In genomic region chr13:74040200-74040599, GRCh38 we compare ENCODE assay signal across 9 cellular contexts.
DNase-seq lines count a peak whose midpoint lies in the region; ATAC-seq and TF ChIP-seq lines count a peak whose summit lies in the region.
"Had no signal": no experiment of that assay in that cellular context is flagged by ENCODE, and none has a peak within 500 bp of the region (broad histone marks: within the 10 kb centered on the region; RNA-seq: fewer than 3 reads in every experiment).

No MANE protein-coding gene starts in this region.

- intact Hi-C loops in CD8-positive, alpha-beta T cell (cut with DNase I, micrococcal nuclease), result loop anchor here in 1 of 2 experiments (2.0 kb wide), 1 partner anchor 15 kb away; no protein-coding TSS in a partner anchor

- H3K4me1 ChIP-seq in CD8-positive, alpha-beta T cell (ENCODE audit: insufficient read depth, low read length), result peaks cover 25% of the 10 kb centered on the region

- peak; percentile 28 for TF ChIP-seq CTCF in CD8-positive, alpha-beta T cell (IDR thresholded peaks at IDR 0.05)

- no peak overlapping the region for H3K4me3 Mint-ChIP-seq in CD8-positive, alpha-beta T cell
- H3K4me3 Mint-ChIP-seq in memory B cell, result no peak overlapping the region

- peaks cover 17% of the 10 kb centered on the region for H3K36me3 Mint-ChIP-seq in CD8-positive, alpha-beta T cell
- H3K36me3 Mint-ChIP-seq in memory B cell, result peaks cover 8% of the 10 kb centered on the region

- peaks cover 75% of the 10 kb centered on the region for H3K4me1 Mint-ChIP-seq in CD8-positive, alpha-beta T cell (ENCODE audit: low read depth)
- peaks cover 46% of the 10 kb centered on the region for H3K4me1 Mint-ChIP-seq in memory B cell

- H3K27me3 ChIP-seq in CD8-positive, alpha-beta T cell (ENCODE audit: insufficient read depth, low read length), result no peaks in the 10 kb centered on the region

- CTCF ChIA-PET in CD8-positive, alpha-beta T cell (lab: Charles Lee), result interaction anchor here (1.0 to 1.2 kb wide), 2 partner anchors 17 to 213 kb away, joined by 3 read pairs; no protein-coding TSS in a partner anchor

- no peaks in the 10 kb centered on the region for H3K9me3 ChIP-seq in CD8-positive, alpha-beta T cell (ENCODE audit: low read length)

- ATAC-seq in CD8-positive, alpha-beta T cell, result peak; percentile 66
- ATAC-seq in GM18861 (IDR thresholded peaks at IDR 0.05; ENCODE audit: unreplicated experiment) (peak; percentile 89), HG03039 (IDR thresholded peaks at IDR 0.05; ENCODE audit: unreplicated experiment) (peak; percentile 99), memory B cell (ENCODE audit: low read depth) (peak; percentile 96)

- no peaks in the 10 kb centered on the region for H3K27me3 Mint-ChIP-seq in CD8-positive, alpha-beta T cell (ENCODE audit: low read depth)
- no peaks in the 10 kb centered on the region for H3K27me3 Mint-ChIP-seq in memory B cell
- H3K27me3 Mint-ChIP-seq: T-cell had no signal

- H3K4me3 ChIP-seq in CD8-positive, alpha-beta T cell (ENCODE audit: low read depth, low read length), result no peak overlapping the region

- peak in 2 of 7 experiments; percentile 26 to 30 for DNase-seq in CD8-positive, alpha-beta T cell
- DNase-seq in NCI-H748 treated with DMSO at 0.1 percent for 48 hours (lab: John Stamatoyannopoulos, UW), result peak; percentile 22
- DNase-seq in cerebellum (ENCODE audit: low spot score), result peak; percentile 9
- peak; percentile 27 to 29 for DNase-seq in memory B cell (ENCODE audit: low spot score in 2 of 2)
- DNase-seq in anterior cingulate cortex (lab: John Stamatoyannopoulos, UW), result no peak
- DNase-seq in caudate nucleus (lab: John Stamatoyannopoulos, UW), result no peak

- no peaks in the 10 kb centered on the region for H3K9me3 Mint-ChIP-seq in CD8-positive, alpha-beta T cell
- H3K9me3 Mint-ChIP-seq in memory B cell, result no peaks in the 10 kb centered on the region
- H3K9me3 Mint-ChIP-seq: T-cell had no signal

- H3K36me3 ChIP-seq in CD8-positive, alpha-beta T cell (ENCODE audit: insufficient read depth, low read length), result no peaks in the 10 kb centered on the region

- POLR2A ChIA-PET in CD8-positive, alpha-beta T cell (lab: Charles Lee), result interaction anchor here (0.7 to 1.2 kb wide), 2 partner anchors 10 to 22 kb away, joined by 4 read pairs; no protein-coding TSS in a partner anchor

- no peak overlapping the region for H3K27ac Mint-ChIP-seq in CD8-positive, alpha-beta T cell
- no peak overlapping the region for H3K27ac Mint-ChIP-seq in memory B cell

- no peak overlapping the region for H3K27ac ChIP-seq in CD8-positive, alpha-beta T cell (ENCODE audit: low read depth, low read length)
- H3K27ac ChIP-seq in caudate nucleus (ENCODE audit: low read depth, low read length), result no peak overlapping the region

Comparison
In these comparisons a context has a peak if more than half of its experiments do, and no peak if none do; other contexts are left out.
1. DNase-seq: peak in NCI-H748 treated with DMSO at 0.1 percent for 48 hours (single experiment), cerebellum (single experiment) and memory B cell (2 of 2); none in anterior cingulate cortex (0 of 58) and caudate nucleus (0 of 61).
2. Peak in every context shown above with its lines, with median percentiles within 50 percentile points of each other: ATAC-seq.